ENCODE assay signal across 8 cellular contexts in genomic region chr4:3047464-3048286, GRCh38. TPM values are rescaled to one million over a fixed set of nuclear protein-coding genes. Genes with fewer than 3 reads are reported as not detected.
DNase-seq lines count a peak whose midpoint lies in the region; ATAC-seq and TF ChIP-seq lines count a peak whose summit lies in the region.

No MANE protein-coding gene starts in this region.

- TF ChIP-seq CTCF in coronary artery (IDR thresholded peaks at IDR 0.05): peak; percentile 64

- peak overlapping the region; percentile 38 for H3K4me3 ChIP-seq in coronary artery

- ATAC-seq in HG02571 (IDR thresholded peaks at IDR 0.05; ENCODE audit: unreplicated experiment): peak; percentile 91

- no peak overlapping the region for H3K27ac ChIP-seq in coronary artery

- DNase-seq in NCI-H1436 (lab: John Stamatoyannopoulos, UW) (peak; percentile 23), NCI-H1436 treated with DMSO at 0.1 percent for 48 hours (lab: John Stamatoyannopoulos, UW) (no peak), NCI-H146 treated with DMSO at 0.1 percent for 48 hours (lab: John Stamatoyannopoulos, UW; ENCODE audit: unreplicated experiment) (peak; percentile 90), coronary artery (ENCODE audit: low spot score) (peak; percentile 65), lung microvascular endothelial cell (ENCODE audit: low read depth in 2 of 2) (peak; percentile 60 to 69)
- peak; percentile 60 to 61 for DNase-seq in activated CD4-positive, alpha-beta T cell treated with anti-CD3 and anti-CD28 coated beads for 4 hours
- DNase-seq in stimulated activated CD8-positive, alpha-beta memory T cell treated with anti-CD3 and anti-CD28 coated beads, Interleukin-15, amount 100 ng/mL, for 24 hours (ENCODE audit: low read depth): peak; percentile 22

RNA-seq across cellular contexts. Expression of gene HTT-AS, which starts 26.7 kb away (rescaled TPM):
- total RNA-seq in lung microvascular endothelial cell: not detected in 2 replicates

RNA-seq across cellular contexts. Expression of gene HTT, which starts 26.8 kb away (rescaled TPM):
- 26.6 and 34.3 TPM in 2 replicates for total RNA-seq in lung microvascular endothelial cell
